In genomic region chr19:37655689-37656491, GRCh38 we compare ENCODE assay signal across 8 cellular contexts. TPM values are rescaled to one million over a fixed set of nuclear protein-coding genes. Genes with fewer than 3 reads are reported as not detected.
DNase-seq lines count a peak whose midpoint lies in the region; ATAC-seq and TF ChIP-seq lines count a peak whose summit lies in the region.

No MANE protein-coding gene starts in this region.

- no peaks in the 10 kb centered on the region for H3K36me3 ChIP-seq in kidney epithelial cell (ENCODE audit: control insufficient read depth, insufficient read depth, low read length)

- peak overlapping the region; percentile 75 for H3K4me3 ChIP-seq in GM12875 (ENCODE audit: low read depth, low read length)
- peak overlapping the region; percentile 69 for H3K4me3 ChIP-seq in kidney epithelial cell (ENCODE audit: low read depth, low read length)

- H3K27me3 ChIP-seq in kidney epithelial cell (ENCODE audit: control insufficient read depth, insufficient read depth, low read length) = no peaks in the 10 kb centered on the region

- DNase-seq in NCI-H2029 treated with DMSO at 0.1 percent for 48 hours (lab: John Stamatoyannopoulos, UW) (peak; percentile 88), cerebellar cortex (ENCODE audit: low spot score) (peak; percentile 86), kidney epithelial cell (ENCODE audit: low read depth) (peak; percentile 28), MV-4-11 (lab: John Stamatoyannopoulos, UW) (no peak)
- peak; percentile 91 for DNase-seq in stimulated activated CD4-positive, alpha-beta T cell treated with anti-CD3 and anti-CD28 coated beads, Interleukin-15, amount 100 ng/mL, for 24 hours

- peak; percentile 75 for ATAC-seq in HG02798 (IDR thresholded peaks at IDR 0.05; ENCODE audit: poor library complexity, unreplicated experiment)
- peak; percentile 78 to 82 for ATAC-seq in activated CD4-positive, CD25-positive, alpha-beta regulatory T cell treated with anti-CD3 and anti-CD28 coated beads, Interleukin-2, amount 50 U/mL, for 24 hours

- TF ChIP-seq CTCF in GM12875 (IDR thresholded peaks at IDR 0.05; ENCODE audit: borderline replicate concordance, insufficient read depth, low read depth, low read length) (no peak), kidney epithelial cell (IDR thresholded peaks at IDR 0.05; ENCODE audit: insufficient read depth, low read length, poor library complexity, severe bottlenecking) (no peak)

RNA-seq across cellular contexts. Expression of gene ZFP30, which starts 0.6 kb away (rescaled TPM):
- total RNA-seq in kidney epithelial cell = 7.3 and 11.6 TPM in 2 replicates
